ENCODE assay signal across 8 cellular contexts in genomic region chr19:24033308-24033961, GRCh38. TPM values are rescaled to one million over a fixed set of nuclear protein-coding genes. Genes with fewer than 3 reads are reported as not detected.
DNase-seq lines count a peak whose midpoint lies in the region; ATAC-seq, FAIRE-seq and TF ChIP-seq lines count a peak whose summit lies in the region.

No MANE protein-coding gene starts in this region.

- no peaks in the 10 kb centered on the region for H3K27me3 ChIP-seq in A673 (replicated peaks; ENCODE audit: insufficient read depth, low read depth, low read length, poor library complexity)

- H3K27ac ChIP-seq in A673 (ENCODE audit: low read depth, low read length, poor library complexity, severe bottlenecking) (peak overlapping the region; percentile 95), kidney (ENCODE audit: low read depth in 2 of 2, low read length in 2 of 2) (peak overlapping the region; percentile 97 to 98)

- no peak for FAIRE-seq in kidney (lab: Jason Lieb, UNC)

- CTCF ChIA-PET in A673 (lab: Charles Lee): no interaction called here

- H3K9ac ChIP-seq in kidney (ENCODE audit: low read length in 2 of 2): peak overlapping the region; percentile 87 to 99

- H3K36me3 ChIP-seq in A673 (ENCODE audit: insufficient read depth, low read length, poor library complexity, severe bottlenecking): peaks cover 28% of the 10 kb centered on the region
- H3K36me3 ChIP-seq in kidney (ENCODE audit: control insufficient read depth in 1 of 2, insufficient read depth in 2 of 2, low read length in 2 of 2): peaks cover 0 to 6% of the 10 kb centered on the region in 2 donors

- H3K9me3 ChIP-seq in A673 (ENCODE audit: low read depth, low read length, poor library complexity, severe bottlenecking): no peaks in the 10 kb centered on the region
- H3K9me3 ChIP-seq in kidney (ENCODE audit: control insufficient read depth in 1 of 2, low read length in 2 of 2): no peaks in the 10 kb centered on the region

- no TSS peak for BruUV-seq in A673 (replicated peaks; lab: Mats Ljungman, UMichigan)

- TF ChIP-seq CTCF in A673 (conservative IDR thresholded peaks at IDR 0.05; ENCODE audit: low read depth, low read length) (0 out of 2 replicates have a peak, but pooled peaks have one; percentile 17), kidney (IDR thresholded peaks at IDR 0.05; ENCODE audit: borderline replicate concordance, extremely low read depth, insufficient read depth) (no peak)

- intact Hi-C loops in A673 (cut with micrococcal nuclease; ENCODE audit: unreplicated experiment) (loop anchor here (10.0 kb wide), 1 partner anchor 349 kb away; the partner anchor contains the start of gene ZNF675), kidney (cut with DNase I) (no loop called here)

- DNase-seq in A673 (ENCODE audit: low spot score): peak; percentile 96
- DNase-seq in NCI-H2196 (lab: John Stamatoyannopoulos, UW; ENCODE audit: unreplicated experiment): peak; percentile 87
- peak; percentile 98 for DNase-seq in cerebellar cortex (ENCODE audit: low spot score)
- peak; percentile 95 for DNase-seq in kidney
- peak; percentile 61 to 62 for DNase-seq in stimulated activated CD4-positive, alpha-beta T cell treated with anti-CD3 and anti-CD28 coated beads, Interleukin-15, amount 100 ng/mL, for 1 hour (ENCODE audit: low read depth in 1 of 2, low spot score in 1 of 2)

- POLR2A ChIA-PET in A673 (lab: Charles Lee; ENCODE audit: low non-redundant PET): interaction anchor here (0.5 kb wide), 1 partner anchor 109 kb away, joined by 5 read pairs; no protein-coding TSS in a partner anchor

- H3K4me3 ChIP-seq in A673 (ENCODE audit: low read depth, low read length, poor library complexity, severe bottlenecking) (peak overlapping the region; percentile 87), kidney (ENCODE audit: low read length in 2 of 2) (peak overlapping the region; percentile 96 to 97)

- H3K4me1 ChIP-seq in A673 (ENCODE audit: insufficient read depth, low read length, poor library complexity, severe bottlenecking) (no peaks in the 10 kb centered on the region), kidney (ENCODE audit: control insufficient read depth in 1 of 2, insufficient read depth in 1 of 2, low read depth in 1 of 2, low read length in 2 of 2) (peaks cover 0 to 2% of the 10 kb centered on the region in 2 donors)

- peak; percentile 96 for ATAC-seq in GM18861 (IDR thresholded peaks at IDR 0.05; ENCODE audit: unreplicated experiment)
- ATAC-seq in HG03095 (IDR thresholded peaks at IDR 0.05; ENCODE audit: unreplicated experiment): peak; percentile 90
- peak; percentile 99 for ATAC-seq in activated CD4-positive, CD25-positive, alpha-beta regulatory T cell treated with anti-CD3 and anti-CD28 coated beads, Interleukin-2, amount 50 U/mL, for 24 hours

RNA-seq across cellular contexts. Expression of gene ZNF254, which starts 53.6 kb away (rescaled TPM):
- total RNA-seq in A673 (2021) (15.5 and 18.7 TPM in 2 replicates), kidney (23.1 TPM)
- polyA plus RNA-seq in kidney (ENCODE audit: insufficient read depth, low read depth, low replicate concordance): 5.7 TPM

Comparison
In these comparisons a context has a peak if more than half of its experiments do, and no peak if none do; other contexts are left out.
1. Peak in every context shown above with its lines: DNase-seq, ATAC-seq, H3K4me3 ChIP-seq and H3K27ac ChIP-seq.